In genomic region chr6:34182751-34183531, GRCh38 we compare ENCODE assay signal across 8 cellular contexts. TPM values are rescaled to one million over a fixed set of nuclear protein-coding genes. Genes with fewer than 3 reads are reported as not detected.
DNase-seq lines count a peak whose midpoint lies in the region; ATAC-seq and TF ChIP-seq lines count a peak whose summit lies in the region.

No MANE protein-coding gene starts in this region.

- H3K4me1 Mint-ChIP-seq in activated naive CD4-positive, alpha-beta T cell treated with anti-CD3 and anti-CD28 coated beads for 36 hours (ENCODE audit: low read depth): peaks cover 17% of the 10 kb centered on the region
- H3K4me1 Mint-ChIP-seq in progenitor cell of endocrine pancreas (ENCODE audit: low read depth): no peaks in the 10 kb centered on the region

- peaks cover 5% of the 10 kb centered on the region for H3K9me3 Mint-ChIP-seq in activated naive CD4-positive, alpha-beta T cell treated with anti-CD3 and anti-CD28 coated beads for 36 hours
- H3K9me3 Mint-ChIP-seq in progenitor cell of endocrine pancreas (ENCODE audit: low read depth): no peaks in the 10 kb centered on the region

- H3K36me3 Mint-ChIP-seq in activated naive CD4-positive, alpha-beta T cell treated with anti-CD3 and anti-CD28 coated beads for 36 hours (ENCODE audit: low read depth): peaks cover 4% of the 10 kb centered on the region
- no peaks in the 10 kb centered on the region for H3K36me3 Mint-ChIP-seq in progenitor cell of endocrine pancreas (ENCODE audit: insufficient read depth)

- H3K27me3 Mint-ChIP-seq in activated naive CD4-positive, alpha-beta T cell treated with anti-CD3 and anti-CD28 coated beads for 36 hours (ENCODE audit: low read depth): no peaks in the 10 kb centered on the region
- H3K27me3 Mint-ChIP-seq in progenitor cell of endocrine pancreas: peaks cover 3% of the 10 kb centered on the region

- TF ChIP-seq POLR2A in erythroblast (IDR thresholded peaks at IDR 0.05; ENCODE audit: low read length): no peak

- no peak for ATAC-seq in GM18519 (IDR thresholded peaks at IDR 0.05; ENCODE audit: low FRiP score, unreplicated experiment)

- 85% methylated on average over 8 of the region's 8 CpGs for WGBS in SK-N-SH (ENCODE audit: low lambda C conversion rate)

- CTCF ChIA-PET in activated naive CD4-positive, alpha-beta T cell treated with anti-CD3 and anti-CD28 coated beads for 36 hours (lab: Charles Lee): interaction anchor here (1.0 to 2.5 kb wide), 5 partner anchors 13 to 67 kb away, joined by 5 to 17 read pairs (median 6); no protein-coding TSS in a partner anchor
- CTCF ChIA-PET in SK-N-SH (lab: Yijun Ruan, JAX): interaction anchor here (1.1 to 2.0 kb wide), 3 partner anchors 8 to 28 kb away, joined by 3 to 9 read pairs (median 3); no protein-coding TSS in a partner anchor

- H3K27me3 ChIP-seq in SK-N-SH (ENCODE audit: insufficient read depth): no peaks in the 10 kb centered on the region

- no peaks in the 10 kb centered on the region for H3K79me2 ChIP-seq in SK-N-SH (ENCODE audit: insufficient read depth)

- H3K27ac Mint-ChIP-seq in activated naive CD4-positive, alpha-beta T cell treated with anti-CD3 and anti-CD28 coated beads for 36 hours: peak overlapping the region; percentile 86
- no peak overlapping the region for H3K27ac Mint-ChIP-seq in progenitor cell of endocrine pancreas

- H3K4me2 ChIP-seq in SK-N-SH: no peak overlapping the region

- intact Hi-C loops in activated naive CD4-positive, alpha-beta T cell treated with anti-CD3 and anti-CD28 coated beads for 36 hours (cut with micrococcal nuclease): loop anchor here (1.0 to 5.0 kb wide), 3 partner anchors 18 to 54 kb away; partner anchors contain the start of gene HMGA1

- H3K4me3 ChIP-seq in GM12875 (ENCODE audit: low read depth, low read length): peak overlapping the region; percentile 22
- no peak overlapping the region for H3K4me3 ChIP-seq in SK-N-SH (ENCODE audit: low read depth in 2 of 2, low read length in 1 of 2)

- H4K20me1 ChIP-seq in SK-N-SH (ENCODE audit: insufficient read depth): no peaks in the 10 kb centered on the region

- no peak for TF ChIP-seq EP300 in SK-N-SH (IDR thresholded peaks at IDR 0.05; ENCODE audit: borderline replicate concordance in 1 of 2, low read depth in 1 of 2, low read length in 1 of 2)

- no peaks in the 10 kb centered on the region for H3K36me3 ChIP-seq in SK-N-SH (replicated peaks in 1 of 2; ENCODE audit: control insufficient read depth in 1 of 2, insufficient read depth in 2 of 2, low read length in 1 of 2)

- no peak for TF ChIP-seq CTCF in GM12875 (IDR thresholded peaks at IDR 0.05; ENCODE audit: borderline replicate concordance, insufficient read depth, low read depth, low read length)
- TF ChIP-seq CTCF in SK-N-SH (IDR thresholded peaks at IDR 0.05): no peak
- no peak for TF ChIP-seq CTCF in progenitor cell of endocrine pancreas (IDR thresholded peaks at IDR 0.05; ENCODE audit: unreplicated experiment)

- no peaks in the 10 kb centered on the region for H3K9me3 ChIP-seq in SK-N-SH

- POLR2A ChIA-PET in SK-N-SH (lab: Yijun Ruan, JAX): no interaction called here

- H3K27ac ChIP-seq in SK-N-SH (ENCODE audit: low read depth in 2 of 2, low read length in 1 of 2): no peak overlapping the region

- no peaks in the 10 kb centered on the region for H3K9me2 ChIP-seq in SK-N-SH

- H3K4me1 ChIP-seq in SK-N-SH (ENCODE audit: control insufficient read depth in 1 of 2, insufficient read depth in 2 of 2, low read depth in 1 of 2, low read length in 1 of 2): no peaks in the 10 kb centered on the region

- no peaks in the 10 kb centered on the region for H3F3A ChIP-seq in SK-N-SH (replicated peaks; ENCODE audit: insufficient read depth)

- no peak overlapping the region for H3K9ac ChIP-seq in SK-N-SH

- peak overlapping the region; percentile 76 for H3K4me3 Mint-ChIP-seq in activated naive CD4-positive, alpha-beta T cell treated with anti-CD3 and anti-CD28 coated beads for 36 hours
- no peak overlapping the region for H3K4me3 Mint-ChIP-seq in progenitor cell of endocrine pancreas (ENCODE audit: low read depth)

- peak; percentile 66 for DNase-seq in SIG-M5 (lab: John Stamatoyannopoulos, UW)
- peak; percentile 83 for DNase-seq in activated naive CD4-positive, alpha-beta T cell treated with anti-CD3 and anti-CD28 coated beads for 36 hours
- peak; percentile 14 to 25 for DNase-seq in stimulated activated CD4-positive, alpha-beta T cell treated with anti-CD3 and anti-CD28 coated beads, Interleukin-1b, Interleukin-23, amount 100 ng/mL, for 1 hour (ENCODE audit: low read depth in 2 of 2)
- no peak for DNase-seq in SK-N-SH
- no peak for DNase-seq in erythroblast (lab: John Stamatoyannopoulos, UW)
- DNase-seq in progenitor cell of endocrine pancreas (ENCODE audit: low spot score, unreplicated experiment): no peak

- no peak for TF ChIP-seq RAD21 in SK-N-SH (IDR thresholded peaks at IDR 0.05; ENCODE audit: low read length)

- no peak overlapping the region for H2AFZ ChIP-seq in SK-N-SH (ENCODE audit: low read depth)

TF ChIP-seq in SK-N-SH, 30 proteins besides CTCF, POLR2A, EP300 and RAD21:
- no peak for TF ChIP-seq NRF1 (IDR thresholded peaks at IDR 0.05; ENCODE audit: low read depth, low read length)

RNA-seq across cellular contexts. Expression of gene GRM4, which starts 37.1 kb away (rescaled TPM):
- total RNA-seq in activated naive CD4-positive, alpha-beta T cell treated with anti-CD3 and anti-CD28 coated beads for 36 hours: under 1 TPM in 1 of 2 experiments, not detected in 1; 0.27 TPM
- polyA plus RNA-seq in SK-N-SH (2012; rRNA removed): not detected in 2 replicates
- not detected in 2 replicates for polyA plus RNA-seq in SK-N-SH (2012; cell fraction: cytosol; rRNA removed)
- polyA plus RNA-seq in SK-N-SH (2012; cell fraction: nucleus; rRNA removed): 0.04 and 0.05 TPM in 2 replicates
- 0.38 and 0.44 TPM in 2 replicates for total RNA-seq in progenitor cell of endocrine pancreas

RNA-seq across cellular contexts. Expression of gene HMGA1, which starts 53.7 kb away (rescaled TPM):
- total RNA-seq in activated naive CD4-positive, alpha-beta T cell treated with anti-CD3 and anti-CD28 coated beads for 36 hours: 100 to 1,000 TPM; 705 to 712 TPM
- polyA plus RNA-seq in SK-N-SH (2012; rRNA removed): 185 and 433 TPM in 2 replicates
- polyA plus RNA-seq in SK-N-SH (2012; cell fraction: cytosol; rRNA removed): 168 and 262 TPM in 2 replicates
- 132 and 146 TPM in 2 replicates for polyA plus RNA-seq in SK-N-SH (2012; cell fraction: nucleus; rRNA removed)
- 748 and 769 TPM in 2 replicates for total RNA-seq in progenitor cell of endocrine pancreas

Comparison
In these comparisons a context has a peak if more than half of its experiments do, and no peak if none do; other contexts are left out.
1. DNase-seq: peak in SIG-M5 (single experiment), activated naive CD4-positive, alpha-beta T cell treated with anti-CD3 and anti-CD28 coated beads for 36 hours (single experiment) and stimulated activated CD4-positive, alpha-beta T cell treated with anti-CD3 and anti-CD28 coated beads, Interleukin-1b, Interleukin-23, amount 100 ng/mL, for 1 hour (2 of 2); none in SK-N-SH (single experiment), erythroblast (0 of 2) and progenitor cell of endocrine pancreas (single experiment).